Comparison of ENCODE assay signal across 9 cellular contexts in the genomic region with DNA sequence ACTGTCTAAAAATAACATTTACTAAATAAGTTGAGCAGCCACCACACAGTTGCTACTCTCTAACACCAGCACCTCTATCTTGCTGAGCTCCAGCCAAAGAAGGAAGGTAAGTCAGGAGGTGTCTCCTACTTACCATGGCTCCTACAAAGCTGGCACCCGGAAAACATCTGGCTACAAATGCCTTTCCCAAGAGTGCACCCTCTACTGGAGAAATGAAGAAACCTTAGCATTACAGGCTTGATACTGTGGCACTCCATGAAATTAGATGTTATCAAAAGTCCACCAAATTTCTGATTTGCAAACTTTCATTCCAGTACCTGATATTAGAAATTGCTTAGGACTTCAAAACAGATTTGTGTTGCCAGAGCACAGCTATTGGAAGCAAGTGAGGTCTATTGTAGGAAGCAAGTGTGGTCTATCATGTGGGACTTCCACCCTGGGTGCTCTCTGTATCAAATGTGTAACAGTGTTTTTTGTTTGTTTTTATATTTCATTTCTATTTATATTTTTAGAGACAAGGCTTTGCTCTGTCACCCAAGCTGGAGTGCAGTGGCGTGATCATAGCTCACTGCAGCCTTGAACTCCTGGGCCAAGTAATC. TPM values are rescaled to one million over a fixed set of nuclear protein-coding genes. Genes with fewer than 3 reads are reported as not detected.
DNase-seq lines count a peak whose midpoint lies in the region; ATAC-seq and TF ChIP-seq lines count a peak whose summit lies in the region.
"Had no signal": no experiment of that assay in that cellular context is flagged by ENCODE, and none has a peak within 500 bp of the region (broad histone marks: within the 10 kb centered on the region; RNA-seq: fewer than 3 reads in every experiment).

No MANE protein-coding gene starts in this region.

- no peaks in the 10 kb centered on the region for H3K79me2 ChIP-seq in mesendoderm (ENCODE audit: control insufficient read depth, insufficient read depth, low read length)

- H4K8ac ChIP-seq in mesendoderm (ENCODE audit: low read depth, low read length), result no peak overlapping the region

- peak; percentile 54 for TF ChIP-seq CTCF in astrocyte of the spinal cord (IDR thresholded peaks at IDR 0.05; ENCODE audit: low read depth, low read length)

- no peak overlapping the region for H3K18ac ChIP-seq in mesendoderm (ENCODE audit: low read length)

- no peak overlapping the region for H2AK5ac ChIP-seq in mesendoderm (ENCODE audit: low read length)

- H3K27ac ChIP-seq in mesendoderm (ENCODE audit: low read depth, low read length), result no peak overlapping the region
- H3K27ac ChIP-seq: neutrophil had no signal

- H3K4me2 ChIP-seq in mesendoderm (ENCODE audit: low read length), result no peak overlapping the region

- H3K4me3 ChIP-seq in astrocyte of the spinal cord (ENCODE audit: low read depth, low read length) (no peak overlapping the region), mesendoderm (ENCODE audit: low read length) (no peak overlapping the region)

- DNase-seq in D341Med (ENCODE audit: low spot score) (peak; percentile 48), astrocyte of the spinal cord (ENCODE audit: low read depth, low spot score) (no peak), mesendoderm (peak; percentile 42), posterior cingulate gyrus (no peak)

- H3K23ac ChIP-seq in mesendoderm (ENCODE audit: low read length), result no peak overlapping the region

- H3K4ac ChIP-seq in mesendoderm (ENCODE audit: low read depth, low read length), result no peak overlapping the region

- H3K36me3 ChIP-seq in mesendoderm (ENCODE audit: control insufficient read depth, insufficient read depth, low read length), result no peaks in the 10 kb centered on the region
- H3K36me3 ChIP-seq: neutrophil had no signal

- no peak overlapping the region for H2BK15ac ChIP-seq in mesendoderm (replicated peaks; ENCODE audit: low read depth)

- WGBS in mesendoderm (ENCODE audit: extremely low coverage, insufficient coverage, low lambda C conversion rate), result no CpG with 5 or more reads among the region's 2 CpGs

- no peak overlapping the region for H3K56ac ChIP-seq in mesendoderm (ENCODE audit: low read length)

- no peak overlapping the region for H2BK120ac ChIP-seq in mesendoderm (ENCODE audit: low read depth, low read length)

- no peak overlapping the region for H2BK5ac ChIP-seq in mesendoderm (ENCODE audit: low read length)

- H4K5ac ChIP-seq in mesendoderm (ENCODE audit: low read length), result no peak overlapping the region

- no peaks in the 10 kb centered on the region for H3K27me3 ChIP-seq in mesendoderm (ENCODE audit: insufficient read depth, low read length, poor library complexity)
- H3K27me3 ChIP-seq: neutrophil had no signal

- no peaks in the 10 kb centered on the region for H3K4me1 ChIP-seq in mesendoderm (ENCODE audit: control insufficient read depth, low read depth, low read length)

- intact Hi-C loops in posterior cingulate gyrus (cut with DNase I), result no loop called here

- ATAC-seq in HG02678 (IDR thresholded peaks at IDR 0.05; ENCODE audit: unreplicated experiment), result peak; percentile 48
- no peak for ATAC-seq in HG03139 (IDR thresholded peaks at IDR 0.05; ENCODE audit: unreplicated experiment)
- no peak for ATAC-seq in GM21528 (IDR thresholded peaks at IDR 0.05; ENCODE audit: low FRiP score, unreplicated experiment)
- no peak for ATAC-seq in GM21381 (IDR thresholded peaks at IDR 0.05; ENCODE audit: unreplicated experiment)

- in situ Hi-C loops in astrocyte of the spinal cord (cut with HindIII; ENCODE audit: low sequenced_read_pairs), result no loop called here

- no peaks in the 10 kb centered on the region for H3K79me1 ChIP-seq in mesendoderm (ENCODE audit: low read length)

- no peak overlapping the region for H3K9ac ChIP-seq in mesendoderm (ENCODE audit: low read length)

RNA-seq across cellular contexts. Expression of a gene that starts 25.7 kb away (rescaled TPM):
- 22.3 TPM for polyA plus RNA-seq in mesendoderm (2013, experiment 1 of 2)
- 22.7 TPM for polyA plus RNA-seq in mesendoderm (2013, experiment 2 of 2)

RNA-seq across cellular contexts. Expression of a gene that starts 39.1 kb away (rescaled TPM):
- 53.3 TPM for polyA plus RNA-seq in mesendoderm (2013, experiment 1 of 2)
- polyA plus RNA-seq in mesendoderm (2013, experiment 2 of 2), result 49.0 TPM

Comparison
In these comparisons a context has a peak if more than half of its experiments do, and no peak if none do; other contexts are left out.
1. DNase-seq: peak in D341Med (single experiment) and mesendoderm (single experiment); none in astrocyte of the spinal cord (single experiment) and posterior cingulate gyrus (0 of 10).